ENCODE assay signal across 1 cellular context in the genomic region with DNA sequence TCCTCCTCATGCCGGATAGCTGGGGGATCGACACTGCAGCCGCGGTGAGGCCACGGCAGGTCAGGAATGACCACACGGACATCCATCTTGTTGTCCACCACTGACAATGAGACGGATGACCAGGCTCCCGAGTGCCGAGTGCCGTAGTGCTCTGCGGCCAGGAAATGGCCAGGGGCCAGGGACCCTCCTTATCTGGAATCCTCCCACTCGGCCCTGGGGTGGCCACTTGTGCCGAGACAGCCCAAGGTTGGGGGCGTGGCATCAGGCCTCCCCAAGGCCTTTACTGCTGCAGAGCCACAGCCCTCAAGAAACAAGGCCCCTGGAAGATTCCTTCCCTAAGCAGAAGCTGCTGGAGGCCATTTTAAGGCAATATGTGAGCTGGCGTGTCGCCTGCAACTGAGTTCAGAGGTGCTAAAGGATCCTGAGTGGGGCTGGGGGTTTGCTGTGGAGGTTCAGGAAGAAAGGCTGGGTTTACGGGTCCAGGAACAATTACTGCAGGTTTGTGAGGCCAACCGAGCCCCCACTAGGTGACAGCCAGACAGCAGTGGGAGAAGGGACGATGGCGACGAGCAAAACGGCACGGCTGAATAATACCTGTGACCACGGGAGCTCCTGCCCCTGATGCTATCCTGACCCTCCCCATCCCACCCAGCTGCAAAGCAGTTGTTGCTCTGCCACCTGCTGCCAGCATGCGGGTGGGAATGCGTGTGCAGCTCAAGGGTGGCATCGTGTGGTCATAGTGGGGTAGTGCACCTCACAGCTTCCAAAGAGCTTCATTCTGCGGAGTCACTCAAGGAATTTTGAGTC.
TF ChIP-seq lines count a peak whose summit lies in the region.

No MANE protein-coding gene starts in this region.

TF ChIP-seq in SK-N-SH, 30 proteins besides CTCF, POLR2A, EP300 and RAD21:
- TF ChIP-seq PBX3 (IDR thresholded peaks at IDR 0.05) (no peak), USF1 (IDR thresholded peaks at IDR 0.05; ENCODE audit: borderline replicate concordance, low read depth) (no peak), RCOR1 (IDR thresholded peaks at IDR 0.05; ENCODE audit: low read length) (peak; percentile 80), CHD2 (IDR thresholded peaks at IDR 0.05; ENCODE audit: low read length, partially characterized antibody) (peak; percentile 61), FOSL2 (IDR thresholded peaks at IDR 0.05; ENCODE audit: borderline replicate concordance, low read depth) (no peak), GABPA (IDR thresholded peaks at IDR 0.05; ENCODE audit: low read depth) (no peak), MXI1 (IDR thresholded peaks at IDR 0.05; ENCODE audit: low read depth, low read length) (peak; percentile 50; the same call in 1 of the 2 replicates), TCF12 (IDR thresholded peaks at IDR 0.05) (peak; percentile 61), ZBTB33 (IDR thresholded peaks at IDR 0.05; ENCODE audit: borderline replicate concordance, low read depth) (no peak), SMC3 (IDR thresholded peaks at IDR 0.05; ENCODE audit: low read depth, low read length) (peak; percentile 100)
- TF ChIP-seq, protein P1, sequence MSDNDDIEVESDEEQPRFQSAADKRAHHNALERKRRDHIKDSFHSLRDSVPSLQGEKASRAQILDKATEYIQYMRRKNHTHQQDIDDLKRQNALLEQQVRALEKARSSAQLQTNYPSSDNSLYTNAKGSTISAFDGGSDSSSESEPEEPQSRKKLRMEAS (IDR thresholded peaks at IDR 0.05; ENCODE audit: low read depth): peak; percentile 97
